ENCODE assay signal across 8 cellular contexts in genomic region chrX:18885317-18886004, GRCh38.
DNase-seq lines count a peak whose midpoint lies in the region; ATAC-seq and TF ChIP-seq lines count a peak whose summit lies in the region.

No MANE protein-coding gene starts in this region.

- TF ChIP-seq POLR2A in esophagus squamous epithelium (IDR thresholded peaks at IDR 0.05), result no peak

- H3K36me3 ChIP-seq in BLaER1 treated with 17β-estradiol and CSF1 and Interleukin-3, amounts not matched to agents 10 nM and 100 nM, result no peaks in the 10 kb centered on the region
- H3K36me3 ChIP-seq in esophagus squamous epithelium, result no peaks in the 10 kb centered on the region
- H3K36me3 ChIP-seq in skeletal muscle tissue (ENCODE audit: control insufficient read depth in 3 of 3, insufficient read depth in 3 of 3, low read length in 3 of 3), result no peaks in the 10 kb centered on the region
- peaks cover 20% of the 10 kb centered on the region for H3K36me3 ChIP-seq in BE2C

- 8 to 54% methylated on average over 6 to 8 of the region's 8 CpGs for WGBS in esophagus squamous epithelium, 2 donors

- peaks cover 0 to 8% (median 0%) of the 10 kb centered on the region in 11 experiments; a peak in 2 of 22 replicates for H3K9me3 ChIP-seq in BLaER1 treated with 17β-estradiol and CSF1 and Interleukin-3, amounts not matched to agents 10 nM and 100 nM (replicated peaks in 1 of 11)
- H3K9me3 ChIP-seq in esophagus squamous epithelium (peaks cover 0 to 3% (median 0%) of the 10 kb centered on the region in 3 donors), skeletal muscle tissue (ENCODE audit: control insufficient read depth in 3 of 3, low read length in 3 of 3) (no peaks in the 10 kb centered on the region), BE2C (no peaks in the 10 kb centered on the region)

- peak overlapping the region; percentile 39 to 65 (median 52); a peak in 19 of 20 replicates for H3K4me3 ChIP-seq in BLaER1 treated with 17β-estradiol and CSF1 and Interleukin-3, amounts not matched to agents 10 nM and 100 nM
- H3K4me3 ChIP-seq in esophagus squamous epithelium, result peak overlapping the region in 3 of 4 donors; percentile 38 to 55 (median 45)
- peak overlapping the region; percentile 60 to 70 (median 68) for H3K4me3 ChIP-seq in skeletal muscle tissue (ENCODE audit: low read length in 3 of 3)
- H3K4me3 ChIP-seq in BE2C (ENCODE audit: low read depth, low read length), result no peak overlapping the region

- H3K27me3 ChIP-seq in BLaER1 treated with 17β-estradiol and CSF1 and Interleukin-3, amounts not matched to agents 10 nM and 100 nM, result peaks cover 58 to 93% (median 83%) of the 10 kb centered on the region in 11 experiments
- H3K27me3 ChIP-seq in esophagus squamous epithelium (no peaks in the 10 kb centered on the region), skeletal muscle tissue (ENCODE audit: control insufficient read depth in 3 of 3, insufficient read depth in 3 of 3, low read length in 3 of 3) (no peaks in the 10 kb centered on the region), BE2C (no peaks in the 10 kb centered on the region)

- ATAC-seq in GM21447 (IDR thresholded peaks at IDR 0.05; ENCODE audit: unreplicated experiment) (peak; percentile 3), HG02571 (IDR thresholded peaks at IDR 0.05; ENCODE audit: unreplicated experiment) (no peak), HG03457 (IDR thresholded peaks at IDR 0.05; ENCODE audit: unreplicated experiment) (no peak)

- peaks cover 0 to 13% (median 0%) of the 10 kb centered on the region in 11 experiments; a peak in 4 of 22 replicates for H4K20me1 ChIP-seq in BLaER1 treated with 17β-estradiol and CSF1 and Interleukin-3, amounts not matched to agents 10 nM and 100 nM

- intact Hi-C loops in esophagus squamous epithelium (cut with DNase I), result no loop called here

- H3K9ac ChIP-seq in BLaER1 treated with 17β-estradiol and CSF1 and Interleukin-3, amounts not matched to agents 10 nM and 100 nM, result peak overlapping the region; percentile 51 to 77 (median 65); a peak in 21 of 22 replicates
- peak overlapping the region; percentile 65 to 77 (median 70) for H3K9ac ChIP-seq in skeletal muscle tissue (ENCODE audit: low read depth in 1 of 3, low read length in 3 of 3)

- DNase-seq in RPMI7951 (ENCODE audit: low read depth) (peak; percentile 15), esophagus squamous epithelium (lab: John Stamatoyannopoulos, UW) (no peak), BE2C (no peak)

- peaks cover 19 to 50% (median 47%) of the 10 kb centered on the region in 10 experiments for H3K4me1 ChIP-seq in BLaER1 treated with 17β-estradiol and CSF1 and Interleukin-3, amounts not matched to agents 10 nM and 100 nM
- H3K4me1 ChIP-seq in esophagus squamous epithelium, result peaks cover 0 to 32% (median 12%) of the 10 kb centered on the region in 3 donors
- peaks cover 22 to 45% (median 38%) of the 10 kb centered on the region in 3 donors for H3K4me1 ChIP-seq in skeletal muscle tissue (ENCODE audit: control insufficient read depth in 3 of 3, insufficient read depth in 3 of 3, low read length in 3 of 3)
- peaks cover 8% of the 10 kb centered on the region for H3K4me1 ChIP-seq in BE2C

- peak overlapping the region; percentile 55 to 80 (median 66); a peak in 21 of 22 replicates for H3K27ac ChIP-seq in BLaER1 treated with 17β-estradiol and CSF1 and Interleukin-3, amounts not matched to agents 10 nM and 100 nM
- H3K27ac ChIP-seq in esophagus squamous epithelium (peak overlapping the region; percentile 72 to 84 (median 82)), skeletal muscle tissue (ENCODE audit: low read depth, low read length) (peak overlapping the region; percentile 89)

- H3K4me2 ChIP-seq in BLaER1 treated with 17β-estradiol and CSF1 and Interleukin-3, amounts not matched to agents 10 nM and 100 nM, result peak overlapping the region; percentile 78 to 95 (median 86)

- peak in 1 of 6 experiments; percentile 5 for TF ChIP-seq CTCF in esophagus squamous epithelium (IDR thresholded peaks at IDR 0.05)
- TF ChIP-seq CTCF in BE2C (IDR thresholded peaks at IDR 0.05; ENCODE audit: low read depth, low read length), result no peak
